ENCODE assay signal across 30 cellular contexts in genomic region chr18:80166725-80167124, GRCh38.
"Had no signal": no experiment of that assay in that cellular context is flagged by ENCODE, and none has a peak within 500 bp of the region (broad histone marks: within the 10 kb centered on the region; RNA-seq: fewer than 3 reads in every experiment).

No MANE protein-coding gene starts in this region.

- H3K9ac ChIP-seq: neural progenitor cell had no signal

- H3K27me3 ChIP-seq: hepatocyte, neural progenitor cell, pancreas, testis, thyroid gland had no signal

- DNase-seq: kidney glomerular epithelial cell; left colon; left lung; mammary epithelial cell; mesendoderm; naive B cell; nephron progenitor cell; retina; right cardiac atrium; stimulated activated CD4-positive, alpha-beta T cell treated with anti-CD3 and anti-CD28 coated beads, Interleukin-12 subunit alpha, Interleukin-12 subunit beta, amount 100 ng/mL, for 4 hours; stimulated activated CD4-positive, alpha-beta T cell treated with anti-CD3 and anti-CD28 coated beads, Interleukin-15, amount 100 ng/mL, for 24 hours; stimulated activated CD4-positive, alpha-beta T cell treated with anti-CD3 and anti-CD28 coated beads, Interleukin-2, amount 100 ng/mL, for 24 hours; stimulated activated CD4-positive, alpha-beta T cell treated with anti-CD3 and anti-CD28 coated beads, Interleukin-4, amount 100 ng/mL, for 1 hour; stimulated activated naive B cell treated with anti-CD40 and anti-IgM and Interleukin-4, amounts not matched to agents 10 μg/mL and 1 μg/mL and 100 μg/mL, for 72 hours; stimulated activated naive CD8-positive, alpha-beta T cell treated with anti-CD3 and anti-CD28 coated beads, Interleukin-15, Interleukin-2, amounts not matched to agents 100 U/mL and 50 U/mL, for 24 hours; testis; thyroid gland; trophoblast cell had no signal

- H3K79me2 ChIP-seq: hepatocyte had no signal

- H3K36me3 ChIP-seq: heart left ventricle, left lung, lower lobe of right lung, neural progenitor cell, pancreas, prostate gland, thyroid gland, upper lobe of right lung had no signal

- H3K4me2 ChIP-seq: hepatocyte, neural progenitor cell had no signal

- FAIRE-seq: keratinocyte, pancreas had no signal

- H3K27ac ChIP-seq: heart left ventricle, hepatocyte, left lung, lower lobe of right lung, neural progenitor cell, pancreas, prostate gland, skin epidermis, stomach, testis, thyroid gland, upper lobe of right lung had no signal

- H3K4me3 ChIP-seq: heart left ventricle, hepatocyte, left lung, lower lobe of right lung, neural progenitor cell, pancreas, prostate gland, skin epidermis, stomach, testis, thyroid gland, upper lobe of right lung had no signal

- H2AFZ ChIP-seq: hepatocyte, neural progenitor cell had no signal

- H3K4me1 ChIP-seq: left lung, neural progenitor cell, pancreas, prostate gland, testis, upper lobe of right lung had no signal

- ATAC-seq: heart left ventricle; left colon; left lung; lower lobe of right lung; natural killer cell; pancreas; right cardiac atrium; sciatic nerve; stimulated activated naive B cell treated with anti-CD40 and anti-IgM and Interleukin-4, amounts not matched to agents 10 μg/mL and 1 μg/mL and 100 μg/mL, for 72 hours; stimulated activated naive CD8-positive, alpha-beta T cell treated with anti-CD3 and anti-CD28 coated beads, Interleukin-15, Interleukin-2, amounts not matched to agents 100 U/mL and 50 U/mL, for 24 hours; upper lobe of right lung had no signal

- H3K9me3 ChIP-seq: pancreas, prostate gland, testis, thyroid gland, upper lobe of right lung had no signal
